In genomic region chr16:11231367-11231970, GRCh38 we compare ENCODE assay signal across 1 cellular context.
TF ChIP-seq lines count a peak whose summit lies in the region.

No MANE protein-coding gene starts in this region.

TF ChIP-seq in H1, 55 proteins besides CTCF, POLR2A, EP300 and RAD21:
- no peak for TF ChIP-seq KDM5A (IDR thresholded peaks at IDR 0.05; ENCODE audit: low read length)
- no peak for TF ChIP-seq TEAD4 (IDR thresholded peaks at IDR 0.05; ENCODE audit: low read depth, low read length)
- TF ChIP-seq RXRA (IDR thresholded peaks at IDR 0.05; ENCODE audit: insufficient read depth, low read depth, low read length): no peak
- TF ChIP-seq SP1 (IDR thresholded peaks at IDR 0.05; ENCODE audit: low read depth, low read length): no peak
- TF ChIP-seq SP2 (IDR thresholded peaks at IDR 0.05; ENCODE audit: low read length): no peak
- TF ChIP-seq HDAC2 (IDR thresholded peaks at IDR 0.05; ENCODE audit: borderline replicate concordance in 1 of 2, low read depth in 2 of 2, low read length in 2 of 2): no peak
- TF ChIP-seq E2F6 (IDR thresholded peaks at IDR 0.05): peak; percentile 71; the same call in 1 of the 2 replicates
- no peak for TF ChIP-seq ZNF274 (IDR thresholded peaks at IDR 0.05; ENCODE audit: borderline replicate concordance, extremely low read depth, low read length)
- TF ChIP-seq CBX5 (IDR thresholded peaks at IDR 0.05; ENCODE audit: low read depth, low read length): no peak
- no peak for TF ChIP-seq BCL11A (IDR thresholded peaks at IDR 0.05; ENCODE audit: low read depth in 2 of 2, low read length in 2 of 2)
- TF ChIP-seq ATF3 (IDR thresholded peaks at IDR 0.05; ENCODE audit: insufficient read depth, low read depth, low read length): no peak
- no peak for TF ChIP-seq CEBPB (IDR thresholded peaks at IDR 0.05; ENCODE audit: low read depth, low read length)
- TF ChIP-seq RBBP5 (IDR thresholded peaks at IDR 0.05; ENCODE audit: borderline replicate concordance, low read depth, low read length): no peak
- TF ChIP-seq CBX8 (IDR thresholded peaks at IDR 0.05; ENCODE audit: borderline replicate concordance, low read depth, low read length): no peak
- peak; percentile 73 for TF ChIP-seq MAX (IDR thresholded peaks at IDR 0.05)
